Comparison of ENCODE assay signal across 11 cellular contexts in the genomic region with DNA sequence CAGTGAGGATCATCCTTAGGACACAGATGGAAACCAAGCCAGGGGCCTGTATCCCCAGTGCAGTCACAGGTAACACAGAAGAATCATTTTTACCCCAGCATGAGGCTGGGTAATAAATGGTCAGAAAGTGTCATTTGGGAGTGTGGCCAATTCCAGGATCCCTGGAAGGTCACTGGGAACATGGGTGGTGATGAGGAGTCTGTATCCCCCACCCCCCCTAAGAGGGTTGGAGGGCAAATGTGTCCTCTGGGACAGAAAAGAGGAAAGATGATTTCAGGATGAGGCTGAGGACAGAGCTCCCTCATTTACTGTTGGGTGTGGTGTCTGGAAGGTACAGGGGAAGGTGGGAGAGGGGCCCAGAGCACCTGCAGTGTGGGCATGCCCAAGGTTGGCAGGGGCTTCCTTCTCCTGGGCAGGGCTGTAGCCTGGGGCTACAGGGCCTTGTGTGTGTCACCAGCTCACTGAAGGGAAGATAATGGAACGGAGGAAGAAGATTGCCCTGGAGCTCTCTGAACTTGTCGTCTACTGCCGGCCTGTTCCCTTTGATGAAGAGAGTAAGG. TPM values are rescaled to one million over a fixed set of nuclear protein-coding genes. Genes with fewer than 3 reads are reported as not detected.
DNase-seq lines count a peak whose midpoint lies in the region; ATAC-seq and TF ChIP-seq lines count a peak whose summit lies in the region.
"Had no signal": no experiment of that assay in that cellular context is flagged by ENCODE, and none has a peak within 500 bp of the region (broad histone marks: within the 10 kb centered on the region; RNA-seq: fewer than 3 reads in every experiment).

No MANE protein-coding gene starts in this region.

- H3K27me3 ChIP-seq in MM.1S (replicated peaks; ENCODE audit: insufficient read depth, low read length): no peaks in the 10 kb centered on the region

- H3K36me3 ChIP-seq in MM.1S (replicated peaks; ENCODE audit: insufficient read depth, low read length): peaks cover 11% of the 10 kb centered on the region; the same call in 1 of the 2 replicates

- no peaks in the 10 kb centered on the region for H3K27me3 Mint-ChIP-seq in osteocyte (ENCODE audit: unreplicated experiment)

- no peaks in the 10 kb centered on the region for H3K9me3 Mint-ChIP-seq in osteocyte (ENCODE audit: unreplicated experiment)
- H3K9me3 Mint-ChIP-seq: stimulated activated naive B cell treated with anti-CD40 and anti-IgM and Interleukin-4, amounts not matched to agents 10 μg/mL and 1 μg/mL and 100 μg/mL, for 72 hours had no signal

- TF ChIP-seq CTCF in coronary artery (IDR thresholded peaks at IDR 0.05) (no peak), osteocyte (IDR thresholded peaks at IDR 0.05) (no peak), MM.1S (IDR thresholded peaks at IDR 0.05; ENCODE audit: low read length) (no peak)

- H4K20me1 ChIP-seq in MM.1S (ENCODE audit: insufficient read depth, low read length): peaks cover 10% of the 10 kb centered on the region; the same call in 1 of the 2 replicates

- H3K4me1 ChIP-seq in MM.1S (ENCODE audit: low read length): peaks cover 16% of the 10 kb centered on the region

- no peak overlapping the region for H2AFZ ChIP-seq in MM.1S (ENCODE audit: low read length)

- H3K4me3 Mint-ChIP-seq in osteocyte (ENCODE audit: unreplicated experiment): no peak overlapping the region
- H3K4me3 Mint-ChIP-seq: stimulated activated naive B cell treated with anti-CD40 and anti-IgM and Interleukin-4, amounts not matched to agents 10 μg/mL and 1 μg/mL and 100 μg/mL, for 72 hours had no signal

- peaks cover 8% of the 10 kb centered on the region; the same call in 1 of the 2 replicates for H3F3A ChIP-seq in MM.1S (ENCODE audit: insufficient read depth, low read length)

- DNase-seq in stimulated activated CD4-positive, alpha-beta T cell treated with anti-CD3 and anti-CD28 coated beads, Interleukin-15, amount 100 ng/mL, for 24 hours: peak; percentile 1
- no peak for DNase-seq in stimulated activated CD4-positive, alpha-beta T cell treated with anti-CD3 and anti-CD28 coated beads, Interleukin-1b, Interleukin-23, amount 100 ng/mL, for 48 hours
- DNase-seq in coronary artery (ENCODE audit: low spot score): no peak
- DNase-seq in osteocyte (ENCODE audit: extremely low spot score, unreplicated experiment): peak; percentile 8
- no peak for DNase-seq in NCI-H1694 treated with DMSO at 0.1 percent for 48 hours (lab: John Stamatoyannopoulos, UW)
- no peak for DNase-seq in MM.1S
- no peak for DNase-seq in NCI-H748 (lab: John Stamatoyannopoulos, UW; ENCODE audit: unreplicated experiment)
- DNase-seq: kidney glomerular epithelial cell; NCI-H2171; stimulated activated naive B cell treated with anti-CD40 and anti-IgM and Interleukin-4, amounts not matched to agents 10 μg/mL and 1 μg/mL and 100 μg/mL, for 72 hours had no signal

- H3K27ac Mint-ChIP-seq in osteocyte (ENCODE audit: unreplicated experiment): no peak overlapping the region
- H3K27ac Mint-ChIP-seq: stimulated activated naive B cell treated with anti-CD40 and anti-IgM and Interleukin-4, amounts not matched to agents 10 μg/mL and 1 μg/mL and 100 μg/mL, for 72 hours had no signal

- no peaks in the 10 kb centered on the region for H3K79me2 ChIP-seq in MM.1S (ENCODE audit: low read length)

- H3K9ac ChIP-seq in MM.1S (ENCODE audit: low read length): no peak overlapping the region

- H3K9me3 ChIP-seq in MM.1S (replicated peaks; ENCODE audit: insufficient read depth, low read length): no peaks in the 10 kb centered on the region

- H3K9me2 ChIP-seq in MM.1S (replicated peaks; ENCODE audit: insufficient read depth, low read length): no peaks in the 10 kb centered on the region

- H3K4me1 Mint-ChIP-seq in osteocyte (ENCODE audit: unreplicated experiment): peaks cover 37% of the 10 kb centered on the region

- peak overlapping the region; percentile 10 to 93 for H3K27ac ChIP-seq in coronary artery
- no peak overlapping the region for H3K27ac ChIP-seq in MM.1S (ENCODE audit: low read length)

- no peak for ATAC-seq in HG03175 (IDR thresholded peaks at IDR 0.05; ENCODE audit: unreplicated experiment)
- ATAC-seq: stimulated activated naive B cell treated with anti-CD40 and anti-IgM and Interleukin-4, amounts not matched to agents 10 μg/mL and 1 μg/mL and 100 μg/mL, for 72 hours had no signal

- H3K4me2 ChIP-seq in MM.1S (ENCODE audit: low read depth, low read length): no peak overlapping the region

- H3K4me3 ChIP-seq in coronary artery: no peak overlapping the region
- H3K4me3 ChIP-seq in MM.1S (ENCODE audit: low read length): no peak overlapping the region

- peaks cover 44% of the 10 kb centered on the region for H3K36me3 Mint-ChIP-seq in osteocyte (ENCODE audit: unreplicated experiment)

RNA-seq across cellular contexts. Expression of a gene that starts 34.5 kb away (rescaled TPM):
- total RNA-seq in osteocyte: 173 and 179 TPM in 2 replicates

Comparison
In these comparisons a context has a peak if more than half of its experiments do, and no peak if none do; other contexts are left out.
1. DNase-seq: peak in stimulated activated CD4-positive, alpha-beta T cell treated with anti-CD3 and anti-CD28 coated beads, Interleukin-15, amount 100 ng/mL, for 24 hours (single experiment) and osteocyte (single experiment); none in stimulated activated CD4-positive, alpha-beta T cell treated with anti-CD3 and anti-CD28 coated beads, Interleukin-1b, Interleukin-23, amount 100 ng/mL, for 48 hours (single experiment), coronary artery (single experiment), NCI-H1694 treated with DMSO at 0.1 percent for 48 hours (single experiment), MM.1S (single experiment) and NCI-H748 (single experiment).